Comparison of ENCODE assay signal across 12 cellular contexts in genomic region chr15:61084944-61085367, GRCh38.
DNase-seq lines count a peak whose midpoint lies in the region; ATAC-seq, FAIRE-seq and TF ChIP-seq lines count a peak whose summit lies in the region.
"Had no signal": no experiment of that assay in that cellular context is flagged by ENCODE, and none has a peak within 500 bp of the region (broad histone marks: within the 10 kb centered on the region; RNA-seq: fewer than 3 reads in every experiment).

No MANE protein-coding gene starts in this region.

- TF ChIP-seq CTCF in GM12878 (IDR thresholded peaks at IDR 0.05 in 2 of 3, conservative IDR thresholded peaks at IDR 0.05 in 1 of 3; ENCODE audit: control insufficient read depth in 2 of 3, extremely low read depth in 1 of 3, insufficient read depth in 1 of 3, low read depth in 3 of 3, low read length in 3 of 3), result no peak
- TF ChIP-seq CTCF in neural progenitor cell (IDR thresholded peaks at IDR 0.05), result no peak
- no peak for TF ChIP-seq CTCF in sigmoid colon (IDR thresholded peaks at IDR 0.05)

- POLR2A ChIA-PET in GM12878 (lab: Charles Lee), result no interaction called here

- H3K9me3 ChIP-seq in GM12878 (replicated peaks; ENCODE audit: control insufficient read depth, insufficient read depth, low read length), result no peaks in the 10 kb centered on the region
- no peaks in the 10 kb centered on the region for H3K9me3 ChIP-seq in neural progenitor cell (ENCODE audit: low read depth)
- H3K9me3 ChIP-seq in sigmoid colon, result no peaks in the 10 kb centered on the region

- H3K36me3 ChIP-seq in GM12878 (ENCODE audit: control insufficient read depth in 2 of 2, insufficient read depth in 2 of 2, low read length in 1 of 2) (no peaks in the 10 kb centered on the region), neural progenitor cell (no peaks in the 10 kb centered on the region), sigmoid colon (no peaks in the 10 kb centered on the region)

- TF ChIP-seq RAD21 in GM12878 (IDR thresholded peaks at IDR 0.05; ENCODE audit: insufficient read depth, low read depth, low read length), result no peak

- H2AFZ ChIP-seq in GM12878 (ENCODE audit: control insufficient read depth, low read depth, low read length) (no peak overlapping the region), neural progenitor cell (replicated peaks) (no peak overlapping the region)

- H3K27me3 ChIP-seq in GM12878 (replicated peaks in 1 of 2; ENCODE audit: control insufficient read depth in 2 of 2, insufficient read depth in 2 of 2, low read length in 1 of 2), result no peaks in the 10 kb centered on the region; a peak in 1 of 4 replicates
- no peaks in the 10 kb centered on the region for H3K27me3 ChIP-seq in neural progenitor cell
- no peaks in the 10 kb centered on the region for H3K27me3 ChIP-seq in sigmoid colon

- H3K4me3 Mint-ChIP-seq in neural progenitor cell, result peak overlapping the region; percentile 7
- H3K4me3 Mint-ChIP-seq in activated CD4-positive, alpha-beta T cell treated with anti-CD3 and anti-CD28 coated beads, Interleukin-2, amount 10 ng/mL, durations not matched to agents 24 days and 14 days, result no peak overlapping the region
- H3K4me3 Mint-ChIP-seq: activated T-cell treated with anti-CD3 and anti-CD28 coated beads, Interleukin-2, amount 50 U/mL, for 72 hours; HFFc6 had no signal

- 0 out of 2 replicates have a peak overlapping the region, but pooled peaks have one; percentile 1 for H3K4me2 ChIP-seq in GM12878 (ENCODE audit: control insufficient read depth, insufficient read depth)
- H3K4me2 ChIP-seq in neural progenitor cell, result no peak overlapping the region

- no peaks in the 10 kb centered on the region for H3K9me3 Mint-ChIP-seq in neural progenitor cell
- no peaks in the 10 kb centered on the region for H3K9me3 Mint-ChIP-seq in activated CD4-positive, alpha-beta T cell treated with anti-CD3 and anti-CD28 coated beads, Interleukin-2, amount 10 ng/mL, durations not matched to agents 24 days and 14 days
- H3K9me3 Mint-ChIP-seq: activated T-cell treated with anti-CD3 and anti-CD28 coated beads, Interleukin-2, amount 50 U/mL, for 72 hours; HFFc6 had no signal

- H3K27ac ChIP-seq in GM12878 (ENCODE audit: control insufficient read depth, insufficient read depth) (no peak overlapping the region), neural progenitor cell (no peak overlapping the region), sigmoid colon (no peak overlapping the region)
- H3K27ac ChIP-seq: 22Rv1 had no signal

- no peak overlapping the region for H3K27ac Mint-ChIP-seq in neural progenitor cell
- no peak overlapping the region for H3K27ac Mint-ChIP-seq in activated CD4-positive, alpha-beta T cell treated with anti-CD3 and anti-CD28 coated beads, Interleukin-2, amount 10 ng/mL, durations not matched to agents 24 days and 14 days
- H3K27ac Mint-ChIP-seq: activated T-cell treated with anti-CD3 and anti-CD28 coated beads, Interleukin-2, amount 50 U/mL, for 72 hours; HFFc6 had no signal

- no peak for TF ChIP-seq POLR2A in GM12878 (IDR thresholded peaks at IDR 0.05; ENCODE audit: low read depth, low read length)
- TF ChIP-seq POLR2A in sigmoid colon (IDR thresholded peaks at IDR 0.05), result no peak

- no TSS peak for BruUV-seq in GM12878 (replicated peaks; lab: Mats Ljungman, UMichigan)

- CTCF ChIA-PET in GM12878 (lab: Yijun Ruan, JAX), result interaction anchor here (0.8 kb wide), 1 partner anchor 14 kb away, joined by 4 read pairs; no protein-coding TSS in a partner anchor

- SMC1A ChIA-PET in GM12878 (lab: Charles Lee; ENCODE audit: uncharacterized antibody, unreplicated experiment), result no interaction called here

- 0% methylated on average over 1 of the region's 2 CpGs for WGBS in GM12878 (ENCODE audit: insufficient coverage, insufficient replicate concordance, low lambda C conversion rate, missing lambda C conversion rate)
- 35 to 61% methylated on average over 2 of the region's 2 CpGs for WGBS in sigmoid colon, 2 donors

- in situ Hi-C loops in GM12878 (cut with MboI), result no loop called here

- H3K4me1 ChIP-seq in GM12878 (ENCODE audit: control insufficient read depth, insufficient read depth, low read length), result peaks cover 4% of the 10 kb centered on the region
- H3K4me1 ChIP-seq in neural progenitor cell, result peaks cover 27% of the 10 kb centered on the region
- peaks cover 0 to 10% (median 6%) of the 10 kb centered on the region in 4 donors for H3K4me1 ChIP-seq in sigmoid colon

- TF ChIP-seq EP300 in GM12878 (IDR thresholded peaks at IDR 0.05; ENCODE audit: borderline replicate concordance in 1 of 2, control insufficient read depth in 1 of 2, low read depth in 2 of 2, low read length in 2 of 2) (no peak), sigmoid colon (IDR thresholded peaks at IDR 0.05) (no peak)

- H4K20me1 ChIP-seq in GM12878 (ENCODE audit: control insufficient read depth, insufficient read depth) (no peaks in the 10 kb centered on the region), neural progenitor cell (ENCODE audit: low read depth) (peaks cover 17% of the 10 kb centered on the region)

- ATAC-seq in GM12878, result peak; percentile 57
- ATAC-seq in GM21786 (IDR thresholded peaks at IDR 0.05; ENCODE audit: unreplicated experiment), result no peak
- ATAC-seq: activated T-cell treated with anti-CD3 and anti-CD28 coated beads, Interleukin-2, amount 50 U/mL, for 72 hours had no signal

- RAD21 ChIA-PET in GM12878 (lab: Charles Lee; ENCODE audit: unreplicated experiment), result interaction anchor here (0.6 kb wide), 1 partner anchor 726 kb away, joined by 3 read pairs; no protein-coding TSS in a partner anchor

- H3K4me3 ChIP-seq in GM12878 (no peak overlapping the region), neural progenitor cell (no peak overlapping the region), sigmoid colon (no peak overlapping the region)

- no peak for FAIRE-seq in GM12878 (lab: Jason Lieb, UNC)

- peaks cover 4% of the 10 kb centered on the region for H3K27me3 Mint-ChIP-seq in neural progenitor cell (ENCODE audit: insufficient read depth, low read depth)
- H3K27me3 Mint-ChIP-seq in activated CD4-positive, alpha-beta T cell treated with anti-CD3 and anti-CD28 coated beads, Interleukin-2, amount 10 ng/mL, durations not matched to agents 24 days and 14 days, result peaks cover 2% of the 10 kb centered on the region

- H3K4me1 Mint-ChIP-seq in neural progenitor cell, result peaks cover 63% of the 10 kb centered on the region
- no peaks in the 10 kb centered on the region for H3K4me1 Mint-ChIP-seq in activated CD4-positive, alpha-beta T cell treated with anti-CD3 and anti-CD28 coated beads, Interleukin-2, amount 10 ng/mL, durations not matched to agents 24 days and 14 days

- peak; percentile 7 for DNase-seq in DMS 273 (lab: John Stamatoyannopoulos, UW; ENCODE audit: unreplicated experiment)
- DNase-seq in DMS 273 treated with DMSO at 0.1 percent for 48 hours (lab: John Stamatoyannopoulos, UW), result no peak
- peak; percentile 30 for DNase-seq in NCI-H146 treated with DMSO at 0.1 percent for 48 hours (lab: John Stamatoyannopoulos, UW; ENCODE audit: unreplicated experiment)
- DNase-seq in GM12878 (ENCODE audit: low read depth, low spot score), result no peak
- DNase-seq in neural progenitor cell (ENCODE audit: low spot score), result peak; percentile 62
- no peak for DNase-seq in sigmoid colon
- DNase-seq in activated CD4-positive, alpha-beta T cell treated with anti-CD3 and anti-CD28 coated beads, Interleukin-2, amount 10 ng/mL, durations not matched to agents 24 days and 14 days, result no peak
- DNase-seq: activated T-cell treated with anti-CD3 and anti-CD28 coated beads, Interleukin-2, amount 50 U/mL, for 72 hours; effector CD8-positive, alpha-beta T cell; HFFc6 had no signal

- H3K36me3 Mint-ChIP-seq in neural progenitor cell, result no peaks in the 10 kb centered on the region
- no peaks in the 10 kb centered on the region for H3K36me3 Mint-ChIP-seq in activated CD4-positive, alpha-beta T cell treated with anti-CD3 and anti-CD28 coated beads, Interleukin-2, amount 10 ng/mL, durations not matched to agents 24 days and 14 days (ENCODE audit: low read depth)

- intact Hi-C loops in GM12878 (cut with micrococcal nuclease; ENCODE audit: unreplicated experiment), result no loop called here
- intact Hi-C loops in sigmoid colon (cut with DNase I), result no loop called here
- intact Hi-C loops in activated CD4-positive, alpha-beta T cell treated with anti-CD3 and anti-CD28 coated beads, Interleukin-2, amount 10 ng/mL, durations not matched to agents 24 days and 14 days (cut with micrococcal nuclease), result no loop called here

- H3F3A ChIP-seq in neural progenitor cell (ENCODE audit: low read depth), result peaks cover 3% of the 10 kb centered on the region

- H3K9ac ChIP-seq in GM12878 (ENCODE audit: control insufficient read depth, insufficient read depth, low read length) (no peak overlapping the region), neural progenitor cell (no peak overlapping the region)

- H3K79me2 ChIP-seq in GM12878 (ENCODE audit: control insufficient read depth, insufficient read depth, low read length), result no peaks in the 10 kb centered on the region
- no peaks in the 10 kb centered on the region for H3K79me2 ChIP-seq in neural progenitor cell (ENCODE audit: low read depth)

TF ChIP-seq in GM12878, 131 proteins besides CTCF, POLR2A, EP300 and RAD21 (continues in another document):
- TF ChIP-seq ASH2L (IDR thresholded peaks at IDR 0.05; ENCODE audit: borderline replicate concordance, low read depth), result no peak
- no peak for TF ChIP-seq ZBTB4 (CRISPR knock-in tag; IDR thresholded peaks at IDR 0.05)
- TF ChIP-seq PAX8 (IDR thresholded peaks at IDR 0.05), result no peak
- 0 out of 2 replicates have a peak, but pooled peaks have one; percentile 16 for TF ChIP-seq NR2F1 (conservative IDR thresholded peaks at IDR 0.05)

Comparison
In these comparisons a context has a peak if more than half of its experiments do, and no peak if none do; other contexts are left out.
1. DNase-seq: peak in DMS 273 (single experiment), NCI-H146 treated with DMSO at 0.1 percent for 48 hours (single experiment) and neural progenitor cell (single experiment); none in DMS 273 treated with DMSO at 0.1 percent for 48 hours (single experiment), GM12878 (single experiment), sigmoid colon (single experiment) and activated CD4-positive, alpha-beta T cell treated with anti-CD3 and anti-CD28 coated beads, Interleukin-2, amount 10 ng/mL, durations not matched to agents 24 days and 14 days (single experiment).